1 cellular context compared by ENCODE assay signal in genomic region chr2:239257511-239257937, GRCh38.
TF ChIP-seq lines count a peak whose summit lies in the region.

No MANE protein-coding gene starts in this region.

TF ChIP-seq in GM23338, 12 proteins besides CTCF, POLR2A, EP300 and RAD21 (continued from another document):
- TF ChIP-seq, protein P1, sequence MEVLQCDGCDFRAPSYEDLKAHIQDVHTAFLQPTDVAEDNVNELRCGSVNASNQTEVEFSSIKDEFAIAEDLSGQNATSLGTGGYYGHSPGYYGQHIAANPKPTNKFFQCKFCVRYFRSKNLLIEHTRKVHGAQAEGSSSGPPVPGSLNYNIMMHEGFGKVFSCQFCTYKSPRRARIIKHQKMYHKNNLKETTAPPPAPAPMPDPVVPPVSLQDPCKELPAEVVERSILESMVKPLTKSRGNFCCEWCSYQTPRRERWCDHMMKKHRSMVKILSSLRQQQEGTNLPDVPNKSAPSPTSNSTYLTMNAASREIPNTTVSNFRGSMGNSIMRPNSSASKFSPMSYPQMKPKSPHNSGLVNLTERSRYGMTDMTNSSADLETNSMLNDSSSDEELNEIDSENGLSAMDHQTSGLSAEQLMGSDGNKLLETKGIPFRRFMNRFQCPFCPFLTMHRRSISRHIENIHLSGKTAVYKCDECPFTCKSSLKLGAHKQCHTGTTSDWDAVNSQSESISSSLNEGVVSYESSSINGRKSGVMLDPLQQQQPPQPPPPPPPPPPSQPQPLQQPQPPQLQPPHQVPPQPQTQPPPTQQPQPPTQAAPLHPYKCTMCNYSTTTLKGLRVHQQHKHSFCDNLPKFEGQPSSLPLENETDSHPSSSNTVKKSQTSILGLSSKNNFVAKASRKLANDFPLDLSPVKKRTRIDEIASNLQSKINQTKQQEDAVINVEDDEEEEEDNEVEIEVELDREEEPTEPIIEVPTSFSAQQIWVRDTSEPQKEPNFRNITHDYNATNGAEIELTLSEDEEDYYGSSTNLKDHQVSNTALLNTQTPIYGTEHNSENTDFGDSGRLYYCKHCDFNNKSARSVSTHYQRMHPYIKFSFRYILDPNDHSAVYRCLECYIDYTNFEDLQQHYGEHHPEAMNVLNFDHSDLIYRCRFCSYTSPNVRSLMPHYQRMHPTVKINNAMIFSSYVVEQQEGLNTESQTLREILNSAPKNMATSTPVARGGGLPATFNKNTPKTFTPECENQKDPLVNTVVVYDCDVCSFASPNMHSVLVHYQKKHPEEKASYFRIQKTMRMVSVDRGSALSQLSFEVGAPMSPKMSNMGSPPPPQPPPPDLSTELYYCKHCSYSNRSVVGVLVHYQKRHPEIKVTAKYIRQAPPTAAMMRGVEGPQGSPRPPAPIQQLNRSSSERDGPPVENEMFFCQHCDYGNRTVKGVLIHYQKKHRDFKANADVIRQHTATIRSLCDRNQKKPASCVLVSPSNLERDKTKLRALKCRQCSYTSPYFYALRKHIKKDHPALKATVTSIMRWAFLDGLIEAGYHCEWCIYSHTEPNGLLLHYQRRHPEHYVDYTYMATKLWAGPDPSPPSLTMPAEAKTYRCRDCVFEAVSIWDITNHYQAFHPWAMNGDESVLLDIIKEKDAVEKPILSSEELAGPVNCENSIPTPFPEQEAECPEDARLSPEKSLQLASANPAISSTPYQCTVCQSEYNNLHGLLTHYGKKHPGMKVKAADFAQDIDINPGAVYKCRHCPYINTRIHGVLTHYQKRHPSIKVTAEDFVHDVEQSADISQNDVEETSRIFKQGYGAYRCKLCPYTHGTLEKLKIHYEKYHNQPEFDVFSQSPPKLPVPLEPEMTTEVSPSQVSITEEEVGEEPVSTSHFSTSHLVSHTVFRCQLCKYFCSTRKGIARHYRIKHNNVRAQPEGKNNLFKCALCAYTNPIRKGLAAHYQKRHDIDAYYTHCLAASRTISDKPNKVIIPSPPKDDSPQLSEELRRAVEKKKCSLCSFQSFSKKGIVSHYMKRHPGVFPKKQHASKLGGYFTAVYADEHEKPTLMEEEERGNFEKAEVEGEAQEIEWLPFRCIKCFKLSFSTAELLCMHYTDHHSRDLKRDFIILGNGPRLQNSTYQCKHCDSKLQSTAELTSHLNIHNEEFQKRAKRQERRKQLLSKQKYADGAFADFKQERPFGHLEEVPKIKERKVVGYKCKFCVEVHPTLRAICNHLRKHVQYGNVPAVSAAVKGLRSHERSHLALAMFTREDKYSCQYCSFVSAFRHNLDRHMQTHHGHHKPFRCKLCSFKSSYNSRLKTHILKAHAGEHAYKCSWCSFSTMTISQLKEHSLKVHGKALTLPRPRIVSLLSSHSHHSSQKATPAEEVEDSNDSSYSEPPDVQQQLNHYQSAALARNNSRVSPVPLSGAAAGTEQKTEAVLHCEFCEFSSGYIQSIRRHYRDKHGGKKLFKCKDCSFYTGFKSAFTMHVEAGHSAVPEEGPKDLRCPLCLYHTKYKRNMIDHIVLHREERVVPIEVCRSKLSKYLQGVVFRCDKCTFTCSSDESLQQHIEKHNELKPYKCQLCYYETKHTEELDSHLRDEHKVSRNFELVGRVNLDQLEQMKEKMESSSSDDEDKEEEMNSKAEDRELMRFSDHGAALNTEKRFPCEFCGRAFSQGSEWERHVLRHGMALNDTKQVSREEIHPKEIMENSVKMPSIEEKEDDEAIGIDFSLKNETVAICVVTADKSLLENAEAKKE (CRISPR knock-in tag; IDR thresholded peaks at IDR 0.05) = no peak
- no peak for TF ChIP-seq POLR2AphosphoS5 (IDR thresholded peaks at IDR 0.05; ENCODE audit: low read depth)
